Comparison of ENCODE assay signal across 25 cellular contexts in genomic region chr14:97995038-97995437, GRCh38.
DNase-seq lines count a peak whose midpoint lies in the region; ATAC-seq, FAIRE-seq and TF ChIP-seq lines count a peak whose summit lies in the region.
"Had no signal": no experiment of that assay in that cellular context is flagged by ENCODE, and none has a peak within 500 bp of the region (broad histone marks: within the 10 kb centered on the region; RNA-seq: fewer than 3 reads in every experiment).

No MANE protein-coding gene starts in this region.

- H3K4me1 ChIP-seq in thymus (ENCODE audit: control insufficient read depth, insufficient read depth, low read length): peaks cover 19% of the 10 kb centered on the region
- H3K4me1 ChIP-seq: left ventricle myocardium inferior had no signal

- H3K27me3 Mint-ChIP-seq in activated naive CD4-positive, alpha-beta T cell treated with anti-CD3 and anti-CD28 coated beads, Interleukin-2, amount 50 U/mL, for 24 hours: no peaks in the 10 kb centered on the region
- H3K27me3 Mint-ChIP-seq in T-helper 2 cell treated with Interferon-gamma antibody and Interleukin-4, amounts not matched to agents 5 μg/mL and 100 μg/mL, for 36 hours (ENCODE audit: low read depth): no peaks in the 10 kb centered on the region
- H3K27me3 Mint-ChIP-seq: naive B cell; stimulated activated memory B cell treated with anti-CD40 and anti-IgM and Interleukin-4, amounts not matched to agents 10 μg/mL and 1 μg/mL and 100 μg/mL, for 72 hours had no signal

- H3K36me3 Mint-ChIP-seq in activated naive CD4-positive, alpha-beta T cell treated with anti-CD3 and anti-CD28 coated beads, Interleukin-2, amount 50 U/mL, for 24 hours: peaks cover 4% of the 10 kb centered on the region
- H3K36me3 Mint-ChIP-seq in T-helper 2 cell treated with Interferon-gamma antibody and Interleukin-4, amounts not matched to agents 5 μg/mL and 100 μg/mL, for 36 hours (ENCODE audit: low read depth): peaks cover 5% of the 10 kb centered on the region
- H3K36me3 Mint-ChIP-seq: naive B cell; stimulated activated memory B cell treated with anti-CD40 and anti-IgM and Interleukin-4, amounts not matched to agents 10 μg/mL and 1 μg/mL and 100 μg/mL, for 72 hours had no signal

- DNase-seq in activated naive CD4-positive, alpha-beta T cell treated with anti-CD3 and anti-CD28 coated beads, Interleukin-2, amount 50 U/mL, for 16 hours: no peak
- DNase-seq in T-helper 2 cell treated with Interferon-gamma antibody and Interleukin-4, amounts not matched to agents 5 μg/mL and 100 μg/mL, for 36 hours (ENCODE audit: low spot score): no peak
- DNase-seq in bronchial epithelial cell (ENCODE audit: low read depth) (no peak), NCI-H187 treated with DMSO at 0.1 percent for 48 hours (lab: John Stamatoyannopoulos, UW) (no peak)
- DNase-seq: C1 segment of cervical spinal cord, dermis blood vessel endothelial cell, DMS 273 treated with DMSO at 0.1 percent for 48 hours, HCEC 1CT, left ventricle myocardium inferior, naive B cell, NCI-H1417, NCI-H2081 treated with DMSO at 0.1 percent for 48 hours, NCI-H446, NCI-H82 had no signal

- no peaks in the 10 kb centered on the region for H3K9me3 ChIP-seq in thymus (ENCODE audit: control insufficient read depth)
- H3K9me3 ChIP-seq: left ventricle myocardium inferior, thoracic aorta had no signal

- H3K27ac ChIP-seq in thymus (ENCODE audit: low read depth): peak overlapping the region; percentile 96
- H3K27ac ChIP-seq: left ventricle myocardium inferior, thoracic aorta, VCaP had no signal

- peak; percentile 68 for FAIRE-seq in bronchial epithelial cell (lab: Jason Lieb, UNC)
- FAIRE-seq: GM19239, islet of Langerhans had no signal

- no peak for ATAC-seq in HG03354 (IDR thresholded peaks at IDR 0.05; ENCODE audit: poor library complexity, severe bottlenecking, unreplicated experiment)
- ATAC-seq in HG03442 (IDR thresholded peaks at IDR 0.05; ENCODE audit: unreplicated experiment): no peak
- ATAC-seq: stimulated activated memory B cell treated with anti-CD40 and anti-IgM and Interleukin-4, amounts not matched to agents 10 μg/mL and 1 μg/mL and 100 μg/mL, for 72 hours had no signal

- H3K27me3 ChIP-seq in bronchial epithelial cell (ENCODE audit: control insufficient read depth, insufficient read depth, low read length) (no peaks in the 10 kb centered on the region), thymus (ENCODE audit: control insufficient read depth, insufficient read depth) (no peaks in the 10 kb centered on the region)

- H3K4me3 Mint-ChIP-seq in activated naive CD4-positive, alpha-beta T cell treated with anti-CD3 and anti-CD28 coated beads, Interleukin-2, amount 50 U/mL, for 24 hours: no peak overlapping the region
- H3K4me3 Mint-ChIP-seq in T-helper 2 cell treated with Interferon-gamma antibody and Interleukin-4, amounts not matched to agents 5 μg/mL and 100 μg/mL, for 36 hours: peak overlapping the region; percentile 38
- H3K4me3 Mint-ChIP-seq: naive B cell; stimulated activated memory B cell treated with anti-CD40 and anti-IgM and Interleukin-4, amounts not matched to agents 10 μg/mL and 1 μg/mL and 100 μg/mL, for 72 hours had no signal

- no peaks in the 10 kb centered on the region for H3K36me3 ChIP-seq in bronchial epithelial cell (ENCODE audit: control insufficient read depth, insufficient read depth, low read length)
- H3K36me3 ChIP-seq in thymus (ENCODE audit: control insufficient read depth, insufficient read depth): no peaks in the 10 kb centered on the region
- H3K36me3 ChIP-seq: left ventricle myocardium inferior, thoracic aorta had no signal

- peak overlapping the region; percentile 96 for H3K27ac Mint-ChIP-seq in activated naive CD4-positive, alpha-beta T cell treated with anti-CD3 and anti-CD28 coated beads, Interleukin-2, amount 50 U/mL, for 24 hours
- peak overlapping the region; percentile 84 for H3K27ac Mint-ChIP-seq in T-helper 2 cell treated with Interferon-gamma antibody and Interleukin-4, amounts not matched to agents 5 μg/mL and 100 μg/mL, for 36 hours
- H3K27ac Mint-ChIP-seq: naive B cell; stimulated activated memory B cell treated with anti-CD40 and anti-IgM and Interleukin-4, amounts not matched to agents 10 μg/mL and 1 μg/mL and 100 μg/mL, for 72 hours had no signal

- no peak for TF ChIP-seq CTCF in bronchial epithelial cell (IDR thresholded peaks at IDR 0.05; ENCODE audit: insufficient read depth, low read length, severe bottlenecking)

- H3K4me3 ChIP-seq in bronchial epithelial cell (ENCODE audit: low read depth, low read length): no peak overlapping the region
- H3K4me3 ChIP-seq in thymus (ENCODE audit: low read length): no peak overlapping the region
- H3K4me3 ChIP-seq: left ventricle myocardium inferior, SK-N-MC, skin epidermis, thoracic aorta had no signal

- H3K9me3 Mint-ChIP-seq in activated naive CD4-positive, alpha-beta T cell treated with anti-CD3 and anti-CD28 coated beads, Interleukin-2, amount 50 U/mL, for 24 hours: peaks cover 6% of the 10 kb centered on the region
- peaks cover 4% of the 10 kb centered on the region for H3K9me3 Mint-ChIP-seq in T-helper 2 cell treated with Interferon-gamma antibody and Interleukin-4, amounts not matched to agents 5 μg/mL and 100 μg/mL, for 36 hours

- 100% methylated on average over 2 of the region's 2 CpGs for WGBS in thymus

- peaks cover 95% of the 10 kb centered on the region for H3K4me1 Mint-ChIP-seq in activated naive CD4-positive, alpha-beta T cell treated with anti-CD3 and anti-CD28 coated beads, Interleukin-2, amount 50 U/mL, for 24 hours
- H3K4me1 Mint-ChIP-seq in T-helper 2 cell treated with Interferon-gamma antibody and Interleukin-4, amounts not matched to agents 5 μg/mL and 100 μg/mL, for 36 hours (ENCODE audit: low read depth): peaks cover 42% of the 10 kb centered on the region
- H3K4me1 Mint-ChIP-seq: naive B cell; stimulated activated memory B cell treated with anti-CD40 and anti-IgM and Interleukin-4, amounts not matched to agents 10 μg/mL and 1 μg/mL and 100 μg/mL, for 72 hours had no signal
